8 cellular contexts compared by ENCODE assay signal in genomic region chr5:32312194-32312681, GRCh38. TPM values are rescaled to one million over a fixed set of nuclear protein-coding genes. Genes with fewer than 3 reads are reported as not detected.
A peak's percentile ranks its signal among the peaks of the same experiment; 100 is the strongest.
DNase-seq lines count a peak whose midpoint lies in the region; ATAC-seq and TF ChIP-seq lines count a peak whose summit lies in the region.

No MANE protein-coding gene starts in this region.

- H3K4me1 Mint-ChIP-seq in CD4-positive, alpha-beta memory T cell: peaks cover 24 to 56% (median 38%) of the 10 kb centered on the region in 4 donors

- intact Hi-C loops in CD4-positive, alpha-beta memory T cell (cut with micrococcal nuclease): loop anchor here (1.0 to 10.0 kb wide), 5 partner anchors 35 to 1133 kb away; partner anchors contain the start of genes C5orf22, DROSHA and TARS1
- intact Hi-C loops in adrenal gland (cut with DNase I): no loop called here
- intact Hi-C loops in heart left ventricle (cut with DNase I): loop anchor here in 7 of 10 donors (1.0 to 10.0 kb wide), 6 partner anchors 32 to 137 kb away; partner anchors contain the start of gene GOLPH3 (in 1 of the 7)
- intact Hi-C loops in posterior vena cava (cut with DNase I): no loop called here

- no peaks in the 10 kb centered on the region for H3K9me3 ChIP-seq in CD4-positive, alpha-beta memory T cell (ENCODE audit: control insufficient read depth in 1 of 2, low read length in 2 of 2)
- no peaks in the 10 kb centered on the region for H3K9me3 ChIP-seq in adrenal gland (replicated peaks in 1 of 3)
- H3K9me3 ChIP-seq in heart left ventricle: no peaks in the 10 kb centered on the region

- peak in 1 of 5 donors; percentile 48 for DNase-seq in CD4-positive, alpha-beta memory T cell
- DNase-seq in SHP77 (lab: John Stamatoyannopoulos, UW) (peak; percentile 52 to 68), adrenal gland (peak; percentile 74 to 89 (median 84)), heart left ventricle (peak; percentile 68 to 84 (median 79)), posterior vena cava (ENCODE audit: low spot score) (peak; percentile 92), NCI-H2196 treated with DMSO at 0.1 percent for 48 hours (lab: John Stamatoyannopoulos, UW; ENCODE audit: unreplicated experiment) (no peak)

- H3K9me3 Mint-ChIP-seq in CD4-positive, alpha-beta memory T cell: no peaks in the 10 kb centered on the region

- POLR2A ChIA-PET in CD4-positive, alpha-beta memory T cell (lab: Charles Lee; ENCODE audit: partially characterized antibody): interaction anchor here (1.0 to 2.0 kb wide), 5 partner anchors 27 to 274 kb away, joined by 3 to 19 read pairs (median 4); partner anchors contain the start of gene GOLPH3

- peak overlapping the region; percentile 67 for H3K27ac ChIP-seq in CD4-positive, alpha-beta memory T cell (ENCODE audit: low read depth, low read length)
- H3K27ac ChIP-seq in adrenal gland: peak overlapping the region; percentile 78 to 99 (median 98)
- peak overlapping the region; percentile 95 to 100 (median 98) for H3K27ac ChIP-seq in heart left ventricle

- H3K4me1 ChIP-seq in CD4-positive, alpha-beta memory T cell (ENCODE audit: insufficient read depth, low read length): peaks cover 28% of the 10 kb centered on the region
- H3K4me1 ChIP-seq in adrenal gland (replicated peaks in 1 of 2): peaks cover 15 to 33% of the 10 kb centered on the region in 2 donors
- peaks cover 4 to 54% (median 41%) of the 10 kb centered on the region in 12 donors for H3K4me1 ChIP-seq in heart left ventricle

- H3K27me3 Mint-ChIP-seq in CD4-positive, alpha-beta memory T cell: no peaks in the 10 kb centered on the region

- 0% methylated on average over 10 to 45 of the region's 46 CpGs for WGBS in adrenal gland, 4 donors
- WGBS in heart left ventricle, 4 donors: 0% methylated on average over 18 to 46 of the region's 46 CpGs

- H3K4me3 ChIP-seq in CD4-positive, alpha-beta memory T cell (ENCODE audit: low read length in 2 of 2): peak overlapping the region; percentile 5 to 45
- peak overlapping the region; percentile 53 to 91 (median 61) for H3K4me3 ChIP-seq in adrenal gland
- H3K4me3 ChIP-seq in heart left ventricle: peak overlapping the region; percentile 70 to 100 (median 90)

- no peaks in the 10 kb centered on the region for H3K27me3 ChIP-seq in CD4-positive, alpha-beta memory T cell (ENCODE audit: insufficient read depth, low read length)
- H3K27me3 ChIP-seq in adrenal gland: no peaks in the 10 kb centered on the region
- H3K27me3 ChIP-seq in heart left ventricle: no peaks in the 10 kb centered on the region

- TF ChIP-seq POLR2A in adrenal gland (IDR thresholded peaks at IDR 0.05) (peak; percentile 25 to 69), heart left ventricle (IDR thresholded peaks at IDR 0.05) (no peak)

- peak; percentile 33 for ATAC-seq in GM19438 (IDR thresholded peaks at IDR 0.05; ENCODE audit: low read depth, unreplicated experiment)
- peak; percentile 4 for ATAC-seq in HG03565 (IDR thresholded peaks at IDR 0.05; ENCODE audit: unreplicated experiment)
- peak in 3 of 4 donors; percentile 23 to 50 (median 26) for ATAC-seq in heart left ventricle

- no peak for TF ChIP-seq CTCF in adrenal gland (IDR thresholded peaks at IDR 0.05)
- no peak for TF ChIP-seq CTCF in heart left ventricle (IDR thresholded peaks at IDR 0.05)

- H3K4me3 Mint-ChIP-seq in CD4-positive, alpha-beta memory T cell: peak overlapping the region; percentile 83 to 98 (median 90)

- peak overlapping the region; percentile 75 to 98 (median 85) for H3K27ac Mint-ChIP-seq in CD4-positive, alpha-beta memory T cell

- H3K36me3 ChIP-seq in CD4-positive, alpha-beta memory T cell (ENCODE audit: insufficient read depth, low read length): no peaks in the 10 kb centered on the region
- H3K36me3 ChIP-seq in adrenal gland (replicated peaks in 1 of 2) (no peaks in the 10 kb centered on the region), heart left ventricle (no peaks in the 10 kb centered on the region)

- CTCF ChIA-PET in CD4-positive, alpha-beta memory T cell (lab: Charles Lee; ENCODE audit: partially characterized antibody): no interaction called here

- peaks cover 0 to 6% of the 10 kb centered on the region in 2 donors for H3K36me3 Mint-ChIP-seq in CD4-positive, alpha-beta memory T cell

RNA-seq across cellular contexts. Expression of gene MTMR12, which starts 0.5 kb away (rescaled TPM):
- 10 to 100 TPM; 26.3 to 26.4 TPM for total RNA-seq in CD4-positive, alpha-beta memory T cell
- polyA plus RNA-seq in CD4-positive, alpha-beta memory T cell: 10 to 100 TPM; 11.6 to 18.0 TPM
- total RNA-seq in adrenal gland (10 to 100 TPM; 21.7 to 30.7 (median 25.0) TPM), heart left ventricle (10 to 100 TPM; 13.3 to 28.7 (median 21.3) TPM), posterior vena cava (10 to 100 TPM; 45.1 to 58.0 TPM)
- polyA plus RNA-seq in adrenal gland (10 to 100 TPM in 1 of 3 donors, 1 to 10 TPM in 2; 4.5 to 18.4 (median 6.5) TPM), heart left ventricle (10 to 100 TPM in 1 of 2 donors, 1 to 10 TPM in 1; 3.4 to 12.0 TPM)

Comparison
In these comparisons a context has a peak if more than half of its experiments do, and no peak if none do; other contexts are left out.
1. H3K4me3 ChIP-seq: peak in every context shown above with its lines; median percentile 90 in heart left ventricle; 61 in adrenal gland; 25 in CD4-positive, alpha-beta memory T cell.
2. POLR2A ChIP-seq: peak in adrenal gland (2 of 2); none in heart left ventricle (0 of 2).
3. intact Hi-C loops: an anchor here in CD4-positive, alpha-beta memory T cell (1.0 to 10.0 kb wide) and heart left ventricle (1.0 to 10.0 kb wide); none called in adrenal gland and posterior vena cava.
4. Peak in every context shown above with its lines, with median percentiles within 50 percentile points of each other: H3K27ac ChIP-seq and ATAC-seq.